Comparison of ENCODE assay signal across 1 cellular context in genomic region chr3:112786002-112786590, GRCh38.
TF ChIP-seq lines count a peak whose summit lies in the region.

No MANE protein-coding gene starts in this region.

TF ChIP-seq in K562, 482 proteins besides CTCF, POLR2A, EP300 and RAD21 (continued from another document and continues in another):
- TF ChIP-seq MGA (IDR thresholded peaks at IDR 0.05): no peak
- TF ChIP-seq MIER1 (IDR thresholded peaks at IDR 0.05; ENCODE audit: low read depth): no peak
- no peak for TF ChIP-seq ZNF699 (CRISPR knock-in tag; IDR thresholded peaks at IDR 0.05; ENCODE audit: insufficient replicate concordance)
- no peak for TF ChIP-seq ZNF592 (IDR thresholded peaks at IDR 0.05)
- TF ChIP-seq ZNF449 (CRISPR knock-in tag; IDR thresholded peaks at IDR 0.05): no peak
- no peak for TF ChIP-seq TCF7L2 (IDR thresholded peaks at IDR 0.05; ENCODE audit: low read depth, low read length)
- no peak for TF ChIP-seq CBX5 (IDR thresholded peaks at IDR 0.05; ENCODE audit: borderline replicate concordance, low read depth)
- TF ChIP-seq ARID3B (CRISPR knock-in tag; IDR thresholded peaks at IDR 0.05; ENCODE audit: borderline replicate concordance): no peak
- no peak for TF ChIP-seq DEAF1 (CRISPR knock-in tag; IDR thresholded peaks at IDR 0.05)
- peak; percentile 83 for TF ChIP-seq NCOR1 (IDR thresholded peaks at IDR 0.05)
- TF ChIP-seq ZNF655 (CRISPR knock-in tag; IDR thresholded peaks at IDR 0.05): no peak
- peak; percentile 74 for TF ChIP-seq VEZF1 (CRISPR knock-in tag; IDR thresholded peaks at IDR 0.05)
- no peak for TF ChIP-seq USF2 (CRISPR knock-in tag; IDR thresholded peaks at IDR 0.05)
- no peak for TF ChIP-seq RB1 (IDR thresholded peaks at IDR 0.05; ENCODE audit: low read depth)
- no peak for TF ChIP-seq CHD2 (IDR thresholded peaks at IDR 0.05; ENCODE audit: low read depth, low read length)
- TF ChIP-seq ZNF253 (CRISPR knock-in tag; conservative IDR thresholded peaks at IDR 0.05): no peak
- TF ChIP-seq GTF3C2 (IDR thresholded peaks at IDR 0.05; ENCODE audit: borderline replicate concordance, extremely low read depth, insufficient read length): no peak
